20 cellular contexts compared by ENCODE assay signal in the genomic region with DNA sequence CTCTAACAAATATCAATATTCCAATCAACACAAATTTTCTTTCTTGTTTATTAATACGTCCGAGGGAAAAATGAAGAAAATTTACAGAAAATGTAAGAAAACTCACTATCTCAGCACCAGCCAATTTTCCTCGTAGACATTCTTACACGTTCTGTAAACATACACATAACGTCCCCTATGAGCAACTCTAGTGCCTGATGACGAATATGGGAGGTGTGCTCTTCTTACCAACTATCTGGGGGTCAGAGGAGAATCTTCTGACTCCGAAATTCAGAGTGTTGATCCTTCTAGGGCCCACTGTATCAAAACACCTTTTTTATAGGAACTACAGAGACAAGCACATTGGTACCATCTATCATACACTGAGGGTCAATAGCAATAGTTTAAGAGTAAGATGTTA.
DNase-seq lines count a peak whose midpoint lies in the region; ATAC-seq and TF ChIP-seq lines count a peak whose summit lies in the region.
"Had no signal": no experiment of that assay in that cellular context is flagged by ENCODE, and none has a peak within 500 bp of the region (broad histone marks: within the 10 kb centered on the region; RNA-seq: fewer than 3 reads in every experiment).

No MANE protein-coding gene starts in this region.

- WGBS in IMR-90 (ENCODE audit: extremely low coverage in 2 of 2, insufficient read length in 1 of 2), 2 experiments: 100% methylated on average over 2 of the region's 7 CpGs; no CpG with 5 or more reads in 1 of the 2 experiments
- 97 to 98% methylated on average over 7 of the region's 7 CpGs for WGBS in endodermal cell (ENCODE audit: insufficient coverage in 1 of 2, insufficient read length in 1 of 2), 2 experiments
- WGBS in mesenchymal stem cell: 60% methylated on average over 7 of the region's 7 CpGs
- WGBS in stomach, 5 donors: 85 to 90% (median 89%) methylated on average over 7 of the region's 7 CpGs

- H2BK120ac ChIP-seq in IMR-90 (ENCODE audit: low read depth, low read length) (peak overlapping the region; percentile 64; the same call in 1 of the 2 replicates), mesenchymal stem cell (ENCODE audit: low read depth, low read length) (no peak overlapping the region)

- H3K9me3 Mint-ChIP-seq in endodermal cell: peaks cover 53% of the 10 kb centered on the region

- H3K4ac ChIP-seq in IMR-90 (ENCODE audit: low read depth, low read length): peak overlapping the region; percentile 67; the same call in 1 of the 2 replicates
- no peak overlapping the region for H3K4ac ChIP-seq in mesenchymal stem cell (ENCODE audit: low read depth in 1 of 2, low read length in 2 of 2)

- H3K56ac ChIP-seq in IMR-90 (ENCODE audit: extremely low read depth, insufficient read depth, low read length): peak overlapping the region; percentile 63; the same call in 1 of the 2 replicates

- no peak overlapping the region for H2BK12ac ChIP-seq in mesenchymal stem cell (ENCODE audit: low read length in 2 of 2)

- POLR2A ChIA-PET in IMR-90 (lab: Charles Lee; ENCODE audit: unreplicated experiment): no interaction called here

- peak overlapping the region; percentile 99 for H2BK5ac ChIP-seq in IMR-90 (ENCODE audit: low read depth, low read length, poor library complexity, severe bottlenecking)
- no peak overlapping the region for H2BK5ac ChIP-seq in mesenchymal stem cell (ENCODE audit: low read depth, low read length, poor library complexity, severe bottlenecking)

- no peak overlapping the region for H3K27ac Mint-ChIP-seq in endodermal cell
- H3K27ac Mint-ChIP-seq: CD8-positive, alpha-beta T cell; GM23338 had no signal

- H3K18ac ChIP-seq in IMR-90 (ENCODE audit: low read depth, low read length) (peak overlapping the region; percentile 75), mesenchymal stem cell (ENCODE audit: low read depth in 1 of 2, low read length in 2 of 2) (no peak overlapping the region)

- H3K4me1 ChIP-seq in IMR-90 (ENCODE audit: control insufficient read depth, insufficient read depth, low read length) (peaks cover 15% of the 10 kb centered on the region), endodermal cell (ENCODE audit: control insufficient read depth, insufficient read depth, low read length) (no peaks in the 10 kb centered on the region), mesenchymal stem cell (ENCODE audit: control insufficient read depth, insufficient read depth, low read depth, low read length) (no peaks in the 10 kb centered on the region), stomach (peaks cover 0 to 25% (median 7%) of the 10 kb centered on the region in 4 donors)

- peak overlapping the region; percentile 64 for H3K14ac ChIP-seq in IMR-90 (replicated peaks; ENCODE audit: low read depth, low read length)
- H3K14ac ChIP-seq in mesenchymal stem cell (ENCODE audit: low read length in 2 of 2): no peak overlapping the region

- peaks cover 19% of the 10 kb centered on the region for H4K20me1 ChIP-seq in IMR-90 (ENCODE audit: insufficient read depth, low read length)
- H4K20me1 ChIP-seq: BLaER1 treated with 17β-estradiol and CSF1 and Interleukin-3, amounts not matched to agents 10 nM and 100 nM had no signal

- peaks cover 26% of the 10 kb centered on the region for H3K9me1 ChIP-seq in IMR-90 (ENCODE audit: insufficient read depth, low read length)

- H3K9ac ChIP-seq in IMR-90 (ENCODE audit: low read depth, low read length) (no peak overlapping the region; the same call in 1 of the 2 replicates), endodermal cell (ENCODE audit: extremely low read depth, low read length, poor library complexity, severe bottlenecking) (no peak overlapping the region), mesenchymal stem cell (ENCODE audit: low read length) (no peak overlapping the region)
- H3K9ac ChIP-seq: BLaER1 treated with 17β-estradiol and CSF1 and Interleukin-3, amounts not matched to agents 10 nM and 100 nM had no signal

- H2BK20ac ChIP-seq in IMR-90 (ENCODE audit: low read depth, low read length): peak overlapping the region; percentile 61

- no peak overlapping the region for H2AK9ac ChIP-seq in IMR-90 (replicated peaks; ENCODE audit: low read depth, low read length, poor library complexity)

- BruUV-seq in IMR-90 (replicated peaks; lab: Mats Ljungman, UMichigan): no TSS peak

- H3K27me3 ChIP-seq in IMR-90 (ENCODE audit: control insufficient read depth, insufficient read depth, low read length) (no peaks in the 10 kb centered on the region), endodermal cell (ENCODE audit: control insufficient read depth, insufficient read depth, low read length, poor library complexity, severe bottlenecking) (no peaks in the 10 kb centered on the region), mesenchymal stem cell (ENCODE audit: control insufficient read depth in 1 of 2, insufficient read depth in 1 of 2, low read length in 2 of 2) (no peaks in the 10 kb centered on the region), stomach (no peaks in the 10 kb centered on the region)
- H3K27me3 ChIP-seq: BLaER1 treated with 17β-estradiol and CSF1 and Interleukin-3, amounts not matched to agents 10 nM and 100 nM had no signal

- H3K27me3 Mint-ChIP-seq in endodermal cell (ENCODE audit: insufficient read depth): no peaks in the 10 kb centered on the region

- in situ Hi-C loops in IMR-90 (cut with MboI; ENCODE audit: low sequenced_read_pairs): no loop called here

- H3K4me3 ChIP-seq in IMR-90 (ENCODE audit: insufficient read depth, low read depth, low read length) (no peak overlapping the region), endodermal cell (ENCODE audit: low read length) (no peak overlapping the region), mesenchymal stem cell (ENCODE audit: insufficient read depth in 1 of 2, low read depth in 1 of 2, low read length in 2 of 2) (no peak overlapping the region), stomach (no peak overlapping the region)
- H3K4me3 ChIP-seq: BLaER1 treated with 17β-estradiol and CSF1 and Interleukin-3, amounts not matched to agents 10 nM and 100 nM; GM23338 had no signal

- peaks cover 58% of the 10 kb centered on the region for H3K36me3 Mint-ChIP-seq in endodermal cell (ENCODE audit: low read depth)

- intact Hi-C loops in IMR-90 (cut with micrococcal nuclease): loop anchor here (5.0 kb wide), 1 partner anchor 87 kb away; no protein-coding TSS in a partner anchor
- intact Hi-C loops in stomach (cut with DNase I; ENCODE audit: low total_unique reads): no loop called here

- H3K79me1 ChIP-seq in IMR-90 (ENCODE audit: low read depth in 1 of 2, low read length in 2 of 2) (peaks cover 3 to 27% of the 10 kb centered on the region in 2 experiments; a peak in 2 of 4 replicates), mesenchymal stem cell (replicated peaks; ENCODE audit: low read length, poor library complexity, severe bottlenecking) (peaks cover 4% of the 10 kb centered on the region)

- H3K9me3 ChIP-seq in IMR-90 (ENCODE audit: control insufficient read depth, insufficient read depth, low read length): peaks cover 6% of the 10 kb centered on the region
- H3K9me3 ChIP-seq in endodermal cell (ENCODE audit: control insufficient read depth, low read length): peaks cover 47% of the 10 kb centered on the region
- H3K9me3 ChIP-seq in mesenchymal stem cell (ENCODE audit: control insufficient read depth, low read length): peaks cover 23% of the 10 kb centered on the region
- peaks cover 0 to 23% (median 0%) of the 10 kb centered on the region in 4 donors for H3K9me3 ChIP-seq in stomach

- TF ChIP-seq POLR2A in IMR-90 (IDR thresholded peaks at IDR 0.05; ENCODE audit: low read depth, low read length): no peak
- no peak for TF ChIP-seq POLR2A in stomach (IDR thresholded peaks at IDR 0.05)

- TF ChIP-seq EP300 in stomach (IDR thresholded peaks at IDR 0.05): no peak

- peak; percentile 66 for ATAC-seq in IMR-90 (ENCODE audit: low read depth)
- ATAC-seq in GM18511 (IDR thresholded peaks at IDR 0.05; ENCODE audit: unreplicated experiment): no peak
- ATAC-seq in HG02938 (IDR thresholded peaks at IDR 0.05; ENCODE audit: unreplicated experiment): no peak
- ATAC-seq: CD8-positive, alpha-beta T cell; GM23338; HCT116; Panc1 had no signal

- H2BK15ac ChIP-seq in IMR-90 (ENCODE audit: low read depth, low read length) (peak overlapping the region; percentile 51; the same call in 1 of the 3 replicates), mesenchymal stem cell (ENCODE audit: low read depth, poor library complexity, severe bottlenecking) (no peak overlapping the region)

- peaks cover 4% of the 10 kb centered on the region for H3K4me1 Mint-ChIP-seq in endodermal cell
- H3K4me1 Mint-ChIP-seq: GM23338 had no signal

- H2AFZ ChIP-seq in IMR-90 (replicated peaks; ENCODE audit: low read length, poor library complexity) (no peak overlapping the region), mesenchymal stem cell (ENCODE audit: low read depth, low read length) (no peak overlapping the region)
- H2AFZ ChIP-seq: GM23338 had no signal

- DNase-seq in IMR-90 (peak; percentile 79), endodermal cell (no peak), mesenchymal stem cell (peak; percentile 77), stomach (no peak), HuH-7.5 (ENCODE audit: low spot score) (no peak), Kasumi-1 (lab: John Stamatoyannopoulos, UW) (no peak)
- DNase-seq: CD8-positive, alpha-beta T cell; DND-41; KBM-7; NCI-H1105; NCI-H2029 treated with DMSO at 0.1 percent for 48 hours; NCI-H510A treated with DMSO at 0.1 percent for 48 hours; NCI-H774; SIG-M5 had no signal

- H3K4me3 Mint-ChIP-seq in endodermal cell: no peak overlapping the region
- H3K4me3 Mint-ChIP-seq: CD8-positive, alpha-beta T cell; GM23338 had no signal

- H3K23ac ChIP-seq in IMR-90 (ENCODE audit: low read depth, low read length) (peak overlapping the region; percentile 78; the same call in 1 of the 2 replicates), mesenchymal stem cell (ENCODE audit: low read length in 2 of 2) (no peak overlapping the region)

- H3K4me2 ChIP-seq in IMR-90 (ENCODE audit: low read depth, low read length) (peak overlapping the region; percentile 64; the same call in 1 of the 2 replicates), mesenchymal stem cell (ENCODE audit: low read length, poor library complexity, severe bottlenecking) (no peak overlapping the region)
- H3K4me2 ChIP-seq: BLaER1 treated with 17β-estradiol and CSF1 and Interleukin-3, amounts not matched to agents 10 nM and 100 nM; GM23338 had no signal

- TF ChIP-seq CTCF in IMR-90 (conservative IDR thresholded peaks at IDR 0.05; ENCODE audit: low read depth, low read length) (no peak), endodermal cell (conservative IDR thresholded peaks at IDR 0.05) (no peak), stomach (IDR thresholded peaks at IDR 0.05) (no peak)

- peak overlapping the region; percentile 46; the same call in 1 of the 2 replicates for H4K5ac ChIP-seq in IMR-90 (ENCODE audit: low read depth, low read length)

- H3K27ac ChIP-seq in IMR-90 (ENCODE audit: insufficient read depth, low read length) (peak overlapping the region; percentile 4; the same call in 1 of the 2 replicates), endodermal cell (ENCODE audit: low read depth, low read length) (peak overlapping the region; percentile 69), mesenchymal stem cell (ENCODE audit: low read length, poor library complexity, severe bottlenecking) (no peak overlapping the region), stomach (peak overlapping the region in 3 of 5 donors; percentile 2 to 41 (median 39))
- H3K27ac ChIP-seq: BLaER1 treated with 17β-estradiol and CSF1 and Interleukin-3, amounts not matched to agents 10 nM and 100 nM had no signal

- peak overlapping the region in 1 of 2 experiments; percentile 63; a peak in 1 of 4 replicates for H4K8ac ChIP-seq in IMR-90 (ENCODE audit: low read depth in 2 of 2, low read length in 2 of 2)
- H4K8ac ChIP-seq in mesenchymal stem cell (ENCODE audit: low read length): no peak overlapping the region

- CTCF ChIA-PET in IMR-90 (lab: Yijun Ruan, JAX): no interaction called here

- TF ChIP-seq RAD21 in IMR-90 (IDR thresholded peaks at IDR 0.05; ENCODE audit: low read length): no peak

- H4K91ac ChIP-seq in IMR-90 (ENCODE audit: insufficient read depth, low read depth, low read length): peak overlapping the region; percentile 33; the same call in 1 of the 2 replicates
- H4K91ac ChIP-seq in mesenchymal stem cell (ENCODE audit: low read length): no peak overlapping the region

- dilution Hi-C loops in IMR-90 (cut with HindIII; ENCODE audit: low sequenced_read_pairs, unreplicated experiment): no loop called here

- H2AK5ac ChIP-seq in IMR-90 (ENCODE audit: low read depth, low read length) (peak overlapping the region; percentile 50; the same call in 1 of the 2 replicates), mesenchymal stem cell (ENCODE audit: low read length, severe bottlenecking) (no peak overlapping the region)

- H3K36me3 ChIP-seq in IMR-90 (ENCODE audit: control insufficient read depth, insufficient read depth, low read length) (peaks cover 4% of the 10 kb centered on the region; the same call in 1 of the 2 replicates), endodermal cell (ENCODE audit: control insufficient read depth, insufficient read depth, low read length) (peaks cover 27% of the 10 kb centered on the region), mesenchymal stem cell (ENCODE audit: control insufficient read depth in 1 of 2, insufficient read depth in 2 of 2, low read depth in 1 of 2, low read length in 2 of 2) (peaks cover 11 to 34% of the 10 kb centered on the region in 2 experiments), stomach (peaks cover 0 to 16% (median 4%) of the 10 kb centered on the region in 4 donors)

Comparison
In these comparisons a context has a peak if more than half of its experiments do, and no peak if none do; other contexts are left out.
1. DNase-seq: peak in IMR-90 (single experiment) and mesenchymal stem cell (single experiment); none in endodermal cell (single experiment), stomach (single experiment), HuH-7.5 (single experiment) and Kasumi-1 (0 of 2).